In the genomic region with DNA sequence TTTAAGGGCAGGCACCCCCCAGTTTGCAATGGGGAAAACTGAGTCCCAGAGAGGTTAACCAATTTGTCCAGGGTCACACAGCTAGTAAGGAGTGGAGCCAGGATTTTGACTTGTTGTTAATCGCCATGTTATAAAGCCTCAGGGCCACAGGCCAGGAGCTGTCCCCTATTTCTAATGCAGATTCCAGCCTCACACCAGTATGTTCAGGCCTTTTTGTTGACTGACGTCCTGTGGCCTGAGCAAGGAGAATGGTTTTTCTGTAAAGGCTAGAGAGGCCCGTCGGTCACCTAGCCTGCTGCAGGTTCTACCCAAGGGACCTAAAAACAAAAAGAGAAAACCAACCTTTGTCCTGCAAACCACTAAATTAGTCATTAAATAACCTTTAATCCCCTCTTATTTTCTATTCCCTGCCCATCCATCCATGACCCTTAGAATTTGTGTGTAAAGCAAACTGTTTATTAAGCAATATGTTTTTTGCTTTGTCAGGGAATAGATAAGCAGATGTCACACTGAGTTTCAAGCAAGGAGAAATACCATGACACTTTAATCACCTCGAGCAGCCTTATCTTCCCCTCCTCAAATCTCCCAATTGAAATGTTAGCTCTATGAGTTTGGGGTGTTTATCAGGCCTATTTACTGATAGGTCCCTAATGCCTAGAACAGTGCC, we compare ENCODE assay signal across 1 cellular context.
TF ChIP-seq lines count a peak whose summit lies in the region.

No MANE protein-coding gene starts in this region.

TF ChIP-seq in HepG2, 621 proteins besides CTCF, POLR2A, EP300 and RAD21 (continues in another document):
- TF ChIP-seq ZNF296 (CRISPR knock-in tag; conservative IDR thresholded peaks at IDR 0.05) (no peak), ZFY (CRISPR knock-in tag; IDR thresholded peaks at IDR 0.05) (peak; percentile 47), ZFAT (CRISPR knock-in tag; conservative IDR thresholded peaks at IDR 0.05) (no peak), ZNF530 (CRISPR knock-in tag; IDR thresholded peaks at IDR 0.05; ENCODE audit: low read depth) (no peak), ZNF30 (CRISPR knock-in tag; IDR thresholded peaks at IDR 0.05) (no peak), EEA1 (CRISPR knock-in tag; IDR thresholded peaks at IDR 0.05; ENCODE audit: borderline replicate concordance) (no peak), HMGXB3 (CRISPR knock-in tag; IDR thresholded peaks at IDR 0.05; ENCODE audit: borderline replicate concordance) (no peak), GATAD2A (CRISPR knock-in tag; IDR thresholded peaks at IDR 0.05) (peak; percentile 77), TBX3 (IDR thresholded peaks at IDR 0.05; ENCODE audit: borderline replicate concordance) (no peak), KLF11 (CRISPR knock-in tag; IDR thresholded peaks at IDR 0.05) (no peak), CCAR2 (optimal IDR thresholded peaks at IDR 0.05; ENCODE audit: low read depth, low read length) (no peak), BCLAF1 (IDR thresholded peaks at IDR 0.05) (no peak), ZMAT3 (CRISPR knock-in tag; conservative IDR thresholded peaks at IDR 0.05) (no peak), HNF4G (IDR thresholded peaks at IDR 0.05; ENCODE audit: borderline replicate concordance, low read depth, low read length) (peak; percentile 87), HNF4G (CRISPR knock-in tag; IDR thresholded peaks at IDR 0.05; ENCODE audit: borderline replicate concordance, low read depth) (no peak), POLR2AphosphoS2 (IDR thresholded peaks at IDR 0.05; ENCODE audit: low read depth, low read length) (no peak), ZMYM2 (CRISPR knock-in tag; IDR thresholded peaks at IDR 0.05) (no peak), HOXA9 (CRISPR knock-in tag; IDR thresholded peaks at IDR 0.05; ENCODE audit: borderline replicate concordance) (no peak), NFATC3 (CRISPR knock-in tag; IDR thresholded peaks at IDR 0.05) (no peak), ZNF788 (CRISPR knock-in tag; IDR thresholded peaks at IDR 0.05; ENCODE audit: borderline replicate concordance) (no peak), CENPX (CRISPR knock-in tag; IDR thresholded peaks at IDR 0.05) (no peak), FOXM1 (CRISPR knock-in tag; IDR thresholded peaks at IDR 0.05) (no peak), PPARG (CRISPR knock-in tag; conservative IDR thresholded peaks at IDR 0.05) (peak; percentile 65), TCF7L2 (IDR thresholded peaks at IDR 0.05; ENCODE audit: low read depth, low read length) (no peak), CEBPB (IDR thresholded peaks at IDR 0.05; ENCODE audit: borderline replicate concordance, low read depth, low read length) (peak; percentile 74; the same call in 1 of the 2 replicates), MEIS1 (CRISPR knock-in tag; IDR thresholded peaks at IDR 0.05; ENCODE audit: borderline replicate concordance) (0 out of 2 replicates have a peak, but pooled peaks have one; percentile 14), KAT2B (IDR thresholded peaks at IDR 0.05; ENCODE audit: borderline replicate concordance, low read depth, low read length) (no peak), ZBTB1 (CRISPR knock-in tag; IDR thresholded peaks at IDR 0.05; ENCODE audit: borderline replicate concordance) (no peak), SMAD1 (CRISPR knock-in tag; IDR thresholded peaks at IDR 0.05; ENCODE audit: borderline replicate concordance, low read depth) (no peak), ZBTB34 (CRISPR knock-in tag; IDR thresholded peaks at IDR 0.05) (no peak), ZKSCAN8 (CRISPR knock-in tag; IDR thresholded peaks at IDR 0.05; ENCODE audit: borderline replicate concordance) (peak; percentile 39; the same call in 1 of the 2 replicates)
- TF ChIP-seq, protein P1, sequence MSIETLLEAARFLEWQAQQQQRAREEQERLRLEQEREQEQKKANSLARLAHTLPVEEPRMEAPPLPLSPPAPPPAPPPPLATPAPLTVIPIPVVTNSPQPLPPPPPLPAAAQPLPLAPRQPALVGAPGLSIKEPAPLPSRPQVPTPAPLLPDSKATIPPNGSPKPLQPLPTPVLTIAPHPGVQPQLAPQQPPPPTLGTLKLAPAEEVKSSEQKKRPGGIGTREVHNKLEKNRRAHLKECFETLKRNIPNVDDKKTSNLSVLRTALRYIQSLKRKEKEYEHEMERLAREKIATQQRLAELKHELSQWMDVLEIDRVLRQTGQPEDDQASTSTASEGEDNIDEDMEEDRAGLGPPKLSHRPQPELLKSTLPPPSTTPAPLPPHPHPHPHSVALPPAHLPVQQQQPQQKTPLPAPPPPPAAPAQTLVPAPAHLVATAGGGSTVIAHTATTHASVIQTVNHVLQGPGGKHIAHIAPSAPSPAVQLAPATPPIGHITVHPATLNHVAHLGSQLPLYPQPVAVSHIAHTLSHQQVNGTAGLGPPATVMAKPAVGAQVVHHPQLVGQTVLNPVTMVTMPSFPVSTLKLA (IDR thresholded peaks at IDR 0.05): no peak
- TF ChIP-seq, protein P2, sequence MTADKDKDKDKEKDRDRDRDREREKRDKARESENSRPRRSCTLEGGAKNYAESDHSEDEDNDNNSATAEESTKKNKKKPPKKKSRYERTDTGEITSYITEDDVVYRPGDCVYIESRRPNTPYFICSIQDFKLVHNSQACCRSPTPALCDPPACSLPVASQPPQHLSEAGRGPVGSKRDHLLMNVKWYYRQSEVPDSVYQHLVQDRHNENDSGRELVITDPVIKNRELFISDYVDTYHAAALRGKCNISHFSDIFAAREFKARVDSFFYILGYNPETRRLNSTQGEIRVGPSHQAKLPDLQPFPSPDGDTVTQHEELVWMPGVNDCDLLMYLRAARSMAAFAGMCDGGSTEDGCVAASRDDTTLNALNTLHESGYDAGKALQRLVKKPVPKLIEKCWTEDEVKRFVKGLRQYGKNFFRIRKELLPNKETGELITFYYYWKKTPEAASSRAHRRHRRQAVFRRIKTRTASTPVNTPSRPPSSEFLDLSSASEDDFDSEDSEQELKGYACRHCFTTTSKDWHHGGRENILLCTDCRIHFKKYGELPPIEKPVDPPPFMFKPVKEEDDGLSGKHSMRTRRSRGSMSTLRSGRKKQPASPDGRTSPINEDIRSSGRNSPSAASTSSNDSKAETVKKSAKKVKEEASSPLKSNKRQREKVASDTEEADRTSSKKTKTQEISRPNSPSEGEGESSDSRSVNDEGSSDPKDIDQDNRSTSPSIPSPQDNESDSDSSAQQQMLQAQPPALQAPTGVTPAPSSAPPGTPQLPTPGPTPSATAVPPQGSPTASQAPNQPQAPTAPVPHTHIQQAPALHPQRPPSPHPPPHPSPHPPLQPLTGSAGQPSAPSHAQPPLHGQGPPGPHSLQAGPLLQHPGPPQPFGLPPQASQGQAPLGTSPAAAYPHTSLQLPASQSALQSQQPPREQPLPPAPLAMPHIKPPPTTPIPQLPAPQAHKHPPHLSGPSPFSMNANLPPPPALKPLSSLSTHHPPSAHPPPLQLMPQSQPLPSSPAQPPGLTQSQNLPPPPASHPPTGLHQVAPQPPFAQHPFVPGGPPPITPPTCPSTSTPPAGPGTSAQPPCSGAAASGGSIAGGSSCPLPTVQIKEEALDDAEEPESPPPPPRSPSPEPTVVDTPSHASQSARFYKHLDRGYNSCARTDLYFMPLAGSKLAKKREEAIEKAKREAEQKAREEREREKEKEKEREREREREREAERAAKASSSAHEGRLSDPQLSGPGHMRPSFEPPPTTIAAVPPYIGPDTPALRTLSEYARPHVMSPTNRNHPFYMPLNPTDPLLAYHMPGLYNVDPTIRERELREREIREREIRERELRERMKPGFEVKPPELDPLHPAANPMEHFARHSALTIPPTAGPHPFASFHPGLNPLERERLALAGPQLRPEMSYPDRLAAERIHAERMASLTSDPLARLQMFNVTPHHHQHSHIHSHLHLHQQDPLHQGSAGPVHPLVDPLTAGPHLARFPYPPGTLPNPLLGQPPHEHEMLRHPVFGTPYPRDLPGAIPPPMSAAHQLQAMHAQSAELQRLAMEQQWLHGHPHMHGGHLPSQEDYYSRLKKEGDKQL (CRISPR knock-in tag; IDR thresholded peaks at IDR 0.05; ENCODE audit: low read depth): peak; percentile 48; the same call in 1 of the 2 replicates
- TF ChIP-seq, protein P3, sequence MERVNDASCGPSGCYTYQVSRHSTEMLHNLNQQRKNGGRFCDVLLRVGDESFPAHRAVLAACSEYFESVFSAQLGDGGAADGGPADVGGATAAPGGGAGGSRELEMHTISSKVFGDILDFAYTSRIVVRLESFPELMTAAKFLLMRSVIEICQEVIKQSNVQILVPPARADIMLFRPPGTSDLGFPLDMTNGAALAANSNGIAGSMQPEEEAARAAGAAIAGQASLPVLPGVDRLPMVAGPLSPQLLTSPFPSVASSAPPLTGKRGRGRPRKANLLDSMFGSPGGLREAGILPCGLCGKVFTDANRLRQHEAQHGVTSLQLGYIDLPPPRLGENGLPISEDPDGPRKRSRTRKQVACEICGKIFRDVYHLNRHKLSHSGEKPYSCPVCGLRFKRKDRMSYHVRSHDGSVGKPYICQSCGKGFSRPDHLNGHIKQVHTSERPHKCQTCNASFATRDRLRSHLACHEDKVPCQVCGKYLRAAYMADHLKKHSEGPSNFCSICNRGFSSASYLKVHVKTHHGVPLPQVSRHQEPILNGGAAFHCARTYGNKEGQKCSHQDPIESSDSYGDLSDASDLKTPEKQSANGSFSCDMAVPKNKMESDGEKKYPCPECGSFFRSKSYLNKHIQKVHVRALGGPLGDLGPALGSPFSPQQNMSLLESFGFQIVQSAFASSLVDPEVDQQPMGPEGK (CRISPR knock-in tag; IDR thresholded peaks at IDR 0.05): peak; percentile 12; the same call in 1 of the 2 replicates
- TF ChIP-seq, protein P4, sequence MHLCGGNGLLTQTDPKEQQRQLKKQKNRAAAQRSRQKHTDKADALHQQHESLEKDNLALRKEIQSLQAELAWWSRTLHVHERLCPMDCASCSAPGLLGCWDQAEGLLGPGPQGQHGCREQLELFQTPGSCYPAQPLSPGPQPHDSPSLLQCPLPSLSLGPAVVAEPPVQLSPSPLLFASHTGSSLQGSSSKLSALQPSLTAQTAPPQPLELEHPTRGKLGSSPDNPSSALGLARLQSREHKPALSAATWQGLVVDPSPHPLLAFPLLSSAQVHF (CRISPR knock-in tag; IDR thresholded peaks at IDR 0.05): no peak
- TF ChIP-seq, protein P5, sequence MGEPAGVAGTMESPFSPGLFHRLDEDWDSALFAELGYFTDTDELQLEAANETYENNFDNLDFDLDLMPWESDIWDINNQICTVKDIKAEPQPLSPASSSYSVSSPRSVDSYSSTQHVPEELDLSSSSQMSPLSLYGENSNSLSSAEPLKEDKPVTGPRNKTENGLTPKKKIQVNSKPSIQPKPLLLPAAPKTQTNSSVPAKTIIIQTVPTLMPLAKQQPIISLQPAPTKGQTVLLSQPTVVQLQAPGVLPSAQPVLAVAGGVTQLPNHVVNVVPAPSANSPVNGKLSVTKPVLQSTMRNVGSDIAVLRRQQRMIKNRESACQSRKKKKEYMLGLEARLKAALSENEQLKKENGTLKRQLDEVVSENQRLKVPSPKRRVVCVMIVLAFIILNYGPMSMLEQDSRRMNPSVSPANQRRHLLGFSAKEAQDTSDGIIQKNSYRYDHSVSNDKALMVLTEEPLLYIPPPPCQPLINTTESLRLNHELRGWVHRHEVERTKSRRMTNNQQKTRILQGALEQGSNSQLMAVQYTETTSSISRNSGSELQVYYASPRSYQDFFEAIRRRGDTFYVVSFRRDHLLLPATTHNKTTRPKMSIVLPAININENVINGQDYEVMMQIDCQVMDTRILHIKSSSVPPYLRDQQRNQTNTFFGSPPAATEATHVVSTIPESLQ (CRISPR knock-in tag; conservative IDR thresholded peaks at IDR 0.05): no peak
